In the genomic region with DNA sequence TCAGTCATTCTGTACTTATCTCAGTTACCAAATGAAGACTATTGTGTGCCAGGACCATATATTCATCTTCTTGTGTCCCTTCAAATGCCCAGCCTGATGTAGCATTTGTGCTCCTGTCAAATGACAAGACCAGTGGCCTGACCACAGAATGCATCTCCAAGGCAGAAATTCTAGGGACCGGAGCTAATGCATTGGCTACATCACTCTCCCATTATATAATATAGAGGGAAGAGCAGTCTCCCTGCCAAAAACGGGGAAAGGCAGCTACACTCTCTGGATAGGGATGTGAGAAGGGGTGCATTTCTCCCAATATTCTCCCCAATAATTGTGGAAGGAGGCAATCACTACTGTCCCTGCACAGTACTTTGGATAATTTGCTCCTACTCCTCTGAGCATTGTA, we compare ENCODE assay signal across 23 cellular contexts.
"Had no signal": no experiment of that assay in that cellular context is flagged by ENCODE, and none has a peak within 500 bp of the region (broad histone marks: within the 10 kb centered on the region; RNA-seq: fewer than 3 reads in every experiment).

No MANE protein-coding gene starts in this region.

- H3K4me1 ChIP-seq: pancreas, prostate gland, right atrium auricular region, thyroid gland, tibial nerve, upper lobe of left lung, vagina had no signal

- H3K27ac ChIP-seq: neutrophil, pancreas, prostate gland, right atrium auricular region, sigmoid colon, stomach, thoracic aorta, thyroid gland, tibial nerve, upper lobe of left lung, vagina had no signal

- H3K4me3 ChIP-seq: pancreas, prostate gland, right atrium auricular region, sigmoid colon, stomach, thoracic aorta, thyroid gland, tibial nerve, upper lobe of left lung, vagina had no signal

- H3K36me3 ChIP-seq: neutrophil, pancreas, prostate gland, right atrium auricular region, sigmoid colon, stomach, thoracic aorta, thyroid gland, tibial nerve, upper lobe of left lung, vagina had no signal

- FAIRE-seq: pancreas, small intestine, urothelium cell line had no signal

- H3K27me3 ChIP-seq: neutrophil, pancreas, right atrium auricular region, sigmoid colon, stomach, thyroid gland, tibial nerve, upper lobe of left lung, vagina had no signal

- H3K9me3 ChIP-seq: neutrophil, pancreas, prostate gland, right atrium auricular region, sigmoid colon, stomach, thoracic aorta, thyroid gland, tibial nerve, upper lobe of left lung, vagina had no signal

- DNase-seq: nucleus accumbens; retina; sigmoid colon; stimulated activated CD4-positive, alpha-beta T cell treated with anti-CD3 and anti-CD28 coated beads, Interleukin-15, amount 100 ng/mL, for 24 hours; stimulated activated CD4-positive, alpha-beta T cell treated with anti-CD3 and anti-CD28 coated beads, Interleukin-2, amount 100 ng/mL, for 24 hours; stimulated activated CD4-positive, alpha-beta T cell treated with anti-CD3 and anti-CD28 coated beads, Interleukin-2, amount 100 ng/mL, for 48 hours; stimulated activated CD4-positive, alpha-beta T cell treated with anti-CD3 and anti-CD28 coated beads, Interleukin-4, amount 100 ng/mL, for 24 hours; stimulated activated naive B cell treated with anti-CD40 and anti-IgM and Interleukin-4, amounts not matched to agents 10 μg/mL and 1 μg/mL and 100 μg/mL, for 72 hours; stimulated activated naive CD4-positive, alpha-beta T cell treated with Interleukin-2 at 50 U/mL for 16 hours; upper lobe of left lung had no signal

- ATAC-seq: natural killer cell treated with Interleukin-12 subunit alpha and Interleukin-12 subunit beta and Interleukin-15 and Interleukin-18, amount 100 ng/mL, for 72 hours; stimulated activated effector memory CD8-positive, alpha-beta T cell treated with anti-CD3 and anti-CD28 coated beads, Interleukin-12 subunit alpha, Interleukin-12 subunit beta, amount 100 ng/mL, for 72 hours; stimulated activated naive B cell treated with anti-CD40 and anti-IgM and Interleukin-4, amounts not matched to agents 10 μg/mL and 1 μg/mL and 100 μg/mL, for 72 hours had no signal
